In the genomic region with DNA sequence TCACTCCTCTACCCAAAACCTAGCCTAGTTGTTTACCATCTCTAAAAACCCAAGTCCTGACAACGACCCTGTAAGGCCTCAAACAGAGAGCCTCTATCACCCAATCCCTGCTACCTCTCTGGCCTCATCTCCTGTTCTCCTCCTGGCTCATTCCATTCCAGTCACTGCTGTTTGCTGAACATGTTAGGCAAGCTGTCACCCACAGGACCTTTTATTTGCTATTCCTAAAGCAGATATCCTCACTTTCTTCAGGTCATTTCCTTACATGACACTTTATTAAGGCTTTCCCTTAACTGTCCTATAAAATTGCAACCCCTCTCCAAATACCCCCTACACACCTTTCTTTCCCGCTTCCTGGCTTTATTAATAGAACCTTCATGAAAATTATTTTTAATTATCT, we compare ENCODE assay signal across 1 cellular context.
TF ChIP-seq lines count a peak whose summit lies in the region.

No MANE protein-coding gene starts in this region.

TF ChIP-seq in IMR-90, 13 proteins besides CTCF, POLR2A, EP300 and RAD21:
- TF ChIP-seq FOS (IDR thresholded peaks at IDR 0.05; ENCODE audit: low read depth, low read length) (no peak), RFX5 (IDR thresholded peaks at IDR 0.05; ENCODE audit: low read depth, low read length) (no peak), MAFK (IDR thresholded peaks at IDR 0.05; ENCODE audit: low read depth, low read length) (no peak), RCOR1 (IDR thresholded peaks at IDR 0.05; ENCODE audit: insufficient replicate concordance, low read length) (no peak), NFE2L2 (IDR thresholded peaks at IDR 0.05; ENCODE audit: low read depth, low read length) (no peak), CHD1 (IDR thresholded peaks at IDR 0.05; ENCODE audit: low read depth, low read length) (no peak), CEBPB (IDR thresholded peaks at IDR 0.05; ENCODE audit: low read depth, low read length) (no peak), MXI1 (IDR thresholded peaks at IDR 0.05; ENCODE audit: borderline replicate concordance, low read depth, low read length) (no peak), MAZ (IDR thresholded peaks at IDR 0.05; ENCODE audit: borderline replicate concordance, low read depth, low read length) (no peak), SMC3 (IDR thresholded peaks at IDR 0.05; ENCODE audit: low read depth, low read length) (no peak)
- TF ChIP-seq, protein P1, sequence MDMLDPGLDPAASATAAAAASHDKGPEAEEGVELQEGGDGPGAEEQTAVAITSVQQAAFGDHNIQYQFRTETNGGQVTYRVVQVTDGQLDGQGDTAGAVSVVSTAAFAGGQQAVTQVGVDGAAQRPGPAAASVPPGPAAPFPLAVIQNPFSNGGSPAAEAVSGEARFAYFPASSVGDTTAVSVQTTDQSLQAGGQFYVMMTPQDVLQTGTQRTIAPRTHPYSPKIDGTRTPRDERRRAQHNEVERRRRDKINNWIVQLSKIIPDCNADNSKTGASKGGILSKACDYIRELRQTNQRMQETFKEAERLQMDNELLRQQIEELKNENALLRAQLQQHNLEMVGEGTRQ (IDR thresholded peaks at IDR 0.05; ENCODE audit: low read depth, low read length) = no peak
- TF ChIP-seq, protein P2, sequence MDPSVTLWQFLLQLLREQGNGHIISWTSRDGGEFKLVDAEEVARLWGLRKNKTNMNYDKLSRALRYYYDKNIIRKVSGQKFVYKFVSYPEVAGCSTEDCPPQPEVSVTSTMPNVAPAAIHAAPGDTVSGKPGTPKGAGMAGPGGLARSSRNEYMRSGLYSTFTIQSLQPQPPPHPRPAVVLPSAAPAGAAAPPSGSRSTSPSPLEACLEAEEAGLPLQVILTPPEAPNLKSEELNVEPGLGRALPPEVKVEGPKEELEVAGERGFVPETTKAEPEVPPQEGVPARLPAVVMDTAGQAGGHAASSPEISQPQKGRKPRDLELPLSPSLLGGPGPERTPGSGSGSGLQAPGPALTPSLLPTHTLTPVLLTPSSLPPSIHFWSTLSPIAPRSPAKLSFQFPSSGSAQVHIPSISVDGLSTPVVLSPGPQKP (IDR thresholded peaks at IDR 0.05; ENCODE audit: borderline replicate concordance, low read depth, low read length) = no peak
